Comparison of ENCODE assay signal across 8 cellular contexts in genomic region chrX:71181558-71181909, GRCh38. TPM values are rescaled to one million over a fixed set of nuclear protein-coding genes. Genes with fewer than 3 reads are reported as not detected.
DNase-seq lines count a peak whose midpoint lies in the region; ATAC-seq and TF ChIP-seq lines count a peak whose summit lies in the region.

No MANE protein-coding gene starts in this region.

- H3K9me3 Mint-ChIP-seq in CD8-positive, alpha-beta memory T cell = no peaks in the 10 kb centered on the region

- 45% methylated on average over 6 of the region's 10 CpGs; no CpG with 5 or more reads in 1 of the 2 experiments for WGBS in IMR-90 (ENCODE audit: extremely low coverage in 2 of 2, insufficient read length in 1 of 2), 2 experiments
- 12 to 60% methylated on average over 8 to 9 of the region's 10 CpGs for WGBS in esophagus squamous epithelium, 2 donors
- WGBS in prostate gland = 8% methylated on average over 10 of the region's 10 CpGs

- peaks cover 6% of the 10 kb centered on the region for H3K4me1 ChIP-seq in CD8-positive, alpha-beta memory T cell (ENCODE audit: insufficient read depth, low read length)
- peaks cover 4% of the 10 kb centered on the region; the same call in 1 of the 2 replicates for H3K4me1 ChIP-seq in IMR-90 (ENCODE audit: control insufficient read depth, insufficient read depth, low read length)
- H3K4me1 ChIP-seq in esophagus squamous epithelium = peaks cover 0 to 21% (median 4%) of the 10 kb centered on the region in 3 donors
- no peaks in the 10 kb centered on the region for H3K4me1 ChIP-seq in prostate gland (replicated peaks)

- H3K79me1 ChIP-seq in IMR-90 (ENCODE audit: low read depth in 1 of 2, low read length in 2 of 2) = no peaks in the 10 kb centered on the region

- H3K9ac ChIP-seq in IMR-90 (ENCODE audit: low read depth, low read length) = peak overlapping the region; percentile 26; the same call in 1 of the 2 replicates

- H3K56ac ChIP-seq in IMR-90 (ENCODE audit: extremely low read depth, insufficient read depth, low read length) = peak overlapping the region; percentile 22

- H4K91ac ChIP-seq in IMR-90 (ENCODE audit: insufficient read depth, low read depth, low read length) = peak overlapping the region; percentile 30

- H3K23ac ChIP-seq in IMR-90 (ENCODE audit: low read depth, low read length) = peak overlapping the region; percentile 48; the same call in 1 of the 2 replicates

- peak overlapping the region; percentile 88 for H3K27ac ChIP-seq in CD8-positive, alpha-beta memory T cell (ENCODE audit: low read depth, low read length)
- H3K27ac ChIP-seq in IMR-90 (ENCODE audit: insufficient read depth, low read length) (peak overlapping the region; percentile 36), esophagus squamous epithelium (peak overlapping the region; percentile 74 to 90 (median 85)), prostate gland (peak overlapping the region; percentile 83 to 84)

- H3K4me2 ChIP-seq in IMR-90 (ENCODE audit: low read depth, low read length) = peak overlapping the region; percentile 64

- peak overlapping the region; percentile 75 for H3K14ac ChIP-seq in IMR-90 (replicated peaks; ENCODE audit: low read depth, low read length)

- peak overlapping the region; percentile 73 to 91 for H4K8ac ChIP-seq in IMR-90 (ENCODE audit: low read depth in 2 of 2, low read length in 2 of 2)

- BruUV-seq in IMR-90 (replicated peaks; lab: Mats Ljungman, UMichigan) = no TSS peak

- in situ Hi-C loops in IMR-90 (cut with MboI; ENCODE audit: low sequenced_read_pairs) = no loop called here

- H2BK15ac ChIP-seq in IMR-90 (ENCODE audit: low read depth, low read length) = no peak overlapping the region

- H2BK120ac ChIP-seq in IMR-90 (ENCODE audit: low read depth, low read length) = peak overlapping the region; percentile 64

- intact Hi-C loops in IMR-90 (cut with micrococcal nuclease) = no loop called here
- intact Hi-C loops in esophagus squamous epithelium (cut with DNase I) = no loop called here
- intact Hi-C loops in prostate gland (cut with DNase I) = loop anchor here (5.0 to 10.0 kb wide), 2 partner anchors 63 to 84 kb away; partner anchors contain the start of gene FOXO4

- H3K4me3 Mint-ChIP-seq in CD8-positive, alpha-beta memory T cell = peak overlapping the region; percentile 94 to 98 (median 96)

- H3K4me1 Mint-ChIP-seq in CD8-positive, alpha-beta memory T cell = peaks cover 8 to 27% (median 23%) of the 10 kb centered on the region in 3 donors

- CTCF ChIA-PET in CD8-positive, alpha-beta memory T cell (lab: Charles Lee) = interaction anchor here (1.5 to 2.8 kb wide), 3 partner anchors 16 to 73 kb away, joined by 4 to 11 read pairs (median 11); partner anchors contain the start of genes IL2RG and ZMYM3
- CTCF ChIA-PET in IMR-90 (lab: Yijun Ruan, JAX) = interaction anchor here (0.6 kb wide), 2 partner anchors 692 to 751 kb away, joined by 3 to 4 read pairs; no protein-coding TSS in a partner anchor

- no peak overlapping the region; the same call in 1 of the 2 replicates for H3K18ac ChIP-seq in IMR-90 (ENCODE audit: low read depth, low read length)

- POLR2A ChIA-PET in CD8-positive, alpha-beta memory T cell (lab: Charles Lee) = interaction anchor here (0.7 to 2.2 kb wide), 8 partner anchors 15 to 185 kb away, joined by 3 to 24 read pairs (median 8); partner anchors contain the start of genes IL2RG, MED12, NONO and TAF1
- POLR2A ChIA-PET in IMR-90 (lab: Charles Lee; ENCODE audit: unreplicated experiment) = no interaction called here

- H3K36me3 Mint-ChIP-seq in CD8-positive, alpha-beta memory T cell = peaks cover 0 to 30% (median 0%) of the 10 kb centered on the region in 3 donors

- H3K27me3 Mint-ChIP-seq in CD8-positive, alpha-beta memory T cell = peaks cover 0 to 7% of the 10 kb centered on the region in 2 donors

- H4K20me1 ChIP-seq in IMR-90 (ENCODE audit: insufficient read depth, low read length) = no peaks in the 10 kb centered on the region; the same call in 1 of the 2 replicates

- TF ChIP-seq CTCF in IMR-90 (conservative IDR thresholded peaks at IDR 0.05; ENCODE audit: low read depth, low read length) (no peak), esophagus squamous epithelium (IDR thresholded peaks at IDR 0.05) (no peak), prostate gland (IDR thresholded peaks at IDR 0.05) (no peak)

- H2AK5ac ChIP-seq in IMR-90 (ENCODE audit: low read depth, low read length) = peak overlapping the region; percentile 27; the same call in 1 of the 2 replicates

- peak overlapping the region; percentile 18 for H4K5ac ChIP-seq in IMR-90 (ENCODE audit: low read depth, low read length)

- peak overlapping the region; percentile 95 for H2AK9ac ChIP-seq in IMR-90 (replicated peaks; ENCODE audit: low read depth, low read length, poor library complexity)

- no peaks in the 10 kb centered on the region for H3K36me3 ChIP-seq in CD8-positive, alpha-beta memory T cell (ENCODE audit: insufficient read depth, low read length)
- H3K36me3 ChIP-seq in IMR-90 (ENCODE audit: control insufficient read depth, insufficient read depth, low read length) (no peaks in the 10 kb centered on the region), esophagus squamous epithelium (no peaks in the 10 kb centered on the region), prostate gland (no peaks in the 10 kb centered on the region)

- H3K4me3 ChIP-seq in CD8-positive, alpha-beta memory T cell (ENCODE audit: low read length) = peak overlapping the region; percentile 80
- peak overlapping the region; percentile 41; the same call in 1 of the 2 replicates for H3K4me3 ChIP-seq in IMR-90 (ENCODE audit: insufficient read depth, low read depth, low read length)
- H3K4me3 ChIP-seq in esophagus squamous epithelium = peak overlapping the region; percentile 32 to 63 (median 47)
- peak overlapping the region; percentile 29 to 34 for H3K4me3 ChIP-seq in prostate gland

- peak overlapping the region; percentile 89 for H2AFZ ChIP-seq in IMR-90 (replicated peaks; ENCODE audit: low read length, poor library complexity)

- no peaks in the 10 kb centered on the region for H3K9me3 ChIP-seq in CD8-positive, alpha-beta memory T cell (ENCODE audit: low read length)
- H3K9me3 ChIP-seq in IMR-90 (ENCODE audit: control insufficient read depth, insufficient read depth, low read length) (no peaks in the 10 kb centered on the region), esophagus squamous epithelium (no peaks in the 10 kb centered on the region), prostate gland (no peaks in the 10 kb centered on the region)

- dilution Hi-C loops in IMR-90 (cut with HindIII; ENCODE audit: low sequenced_read_pairs, unreplicated experiment) = no loop called here

- TF ChIP-seq POLR2A in IMR-90 (IDR thresholded peaks at IDR 0.05; ENCODE audit: low read depth, low read length) (no peak), esophagus squamous epithelium (IDR thresholded peaks at IDR 0.05) (no peak), prostate gland (IDR thresholded peaks at IDR 0.05) (no peak)

- H3K27me3 ChIP-seq in CD8-positive, alpha-beta memory T cell (ENCODE audit: insufficient read depth, low read length, poor library complexity, severe bottlenecking) = no peaks in the 10 kb centered on the region
- peaks cover 2% of the 10 kb centered on the region; the same call in 1 of the 2 replicates for H3K27me3 ChIP-seq in IMR-90 (ENCODE audit: control insufficient read depth, insufficient read depth, low read length)
- no peaks in the 10 kb centered on the region for H3K27me3 ChIP-seq in esophagus squamous epithelium
- H3K27me3 ChIP-seq in prostate gland (replicated peaks; ENCODE audit: insufficient read depth) = no peaks in the 10 kb centered on the region

- peak overlapping the region; percentile 64 for H2BK5ac ChIP-seq in IMR-90 (ENCODE audit: low read depth, low read length, poor library complexity, severe bottlenecking)

- no peak overlapping the region for H2BK20ac ChIP-seq in IMR-90 (ENCODE audit: low read depth, low read length)

- DNase-seq in CD8-positive, alpha-beta memory T cell = peak in 3 of 5 donors; percentile 27 to 60 (median 55)
- no peak for DNase-seq in IMR-90
- peak; percentile 33 for DNase-seq in activated T-cell treated with anti-CD3 and anti-CD28 coated beads for 24 hours (ENCODE audit: low read depth)
- DNase-seq in esophagus squamous epithelium (lab: John Stamatoyannopoulos, UW) = no peak
- no peak for DNase-seq in prostate gland (ENCODE audit: low spot score)
- no peak for DNase-seq in D341Med (ENCODE audit: low spot score)
- no peak for DNase-seq in kidney tubule cell (ENCODE audit: low spot score)

- no peaks in the 10 kb centered on the region; the same call in 1 of the 2 replicates for H3K9me1 ChIP-seq in IMR-90 (ENCODE audit: insufficient read depth, low read length)

- peak overlapping the region; percentile 76 for H3K4ac ChIP-seq in IMR-90 (ENCODE audit: low read depth, low read length)

- TF ChIP-seq RAD21 in IMR-90 (IDR thresholded peaks at IDR 0.05; ENCODE audit: low read length) = no peak

- peak overlapping the region; percentile 95 to 100 (median 99) for H3K27ac Mint-ChIP-seq in CD8-positive, alpha-beta memory T cell

- ATAC-seq in GM21423 (IDR thresholded peaks at IDR 0.05; ENCODE audit: unreplicated experiment) = peak; percentile 30
- peak; percentile 4; the same call in 1 of the 2 replicates for ATAC-seq in IMR-90 (ENCODE audit: low read depth)

TF ChIP-seq in IMR-90, 13 proteins besides CTCF, POLR2A, EP300 and RAD21 (continues in another document):
- TF ChIP-seq FOS (IDR thresholded peaks at IDR 0.05; ENCODE audit: low read depth, low read length) (no peak), RCOR1 (IDR thresholded peaks at IDR 0.05; ENCODE audit: insufficient replicate concordance, low read length) (no peak), NFE2L2 (IDR thresholded peaks at IDR 0.05; ENCODE audit: low read depth, low read length) (no peak), BHLHE40 (IDR thresholded peaks at IDR 0.05; ENCODE audit: low read depth, low read length) (no peak; the same call in 1 of the 2 replicates)

RNA-seq across cellular contexts. Expression of gene NLGN3, which starts 36.9 kb away (rescaled TPM):
- under 1 TPM; 0.46 to 0.69 TPM for total RNA-seq in CD8-positive, alpha-beta memory T cell
- polyA plus RNA-seq in CD8-positive, alpha-beta memory T cell = 0.16 TPM
- total RNA-seq in IMR-90 (2012; rRNA removed) = 0.18 and 0.28 TPM in 2 replicates
- 0.36 and 0.39 TPM in 2 replicates for polyA plus RNA-seq in IMR-90 (2012; rRNA removed)
- 0.28 and 0.37 TPM in 2 replicates for polyA plus RNA-seq in IMR-90 (2012; cell fraction: cytosol; rRNA removed)
- polyA plus RNA-seq in IMR-90 (2012; cell fraction: nucleus; rRNA removed; ENCODE audit: low replicate concordance) = 1.9 TPM in 2 replicates
- under 1 TPM in 3 of 4 donors, not detected in 1; 0.21 to 0.38 (median 0.23) TPM for total RNA-seq in esophagus squamous epithelium
- total RNA-seq in prostate gland = 1 to 10 TPM; 1.4 to 9.4 TPM

RNA-seq across cellular contexts. Expression of gene GJB1, which starts 41.5 kb away (rescaled TPM):
- not detected for total RNA-seq in CD8-positive, alpha-beta memory T cell
- not detected for polyA plus RNA-seq in CD8-positive, alpha-beta memory T cell
- not detected in 2 replicates for total RNA-seq in IMR-90 (2012; rRNA removed)
- polyA plus RNA-seq in IMR-90 (2012; rRNA removed) = not detected in 2 replicates
- not detected in 2 replicates for polyA plus RNA-seq in IMR-90 (2012; cell fraction: cytosol; rRNA removed)
- polyA plus RNA-seq in IMR-90 (2012; cell fraction: nucleus; rRNA removed; ENCODE audit: low replicate concordance) = not detected in 2 replicates
- total RNA-seq in esophagus squamous epithelium = under 1 TPM in 2 of 4 donors, not detected in 2; 0.19 to 0.32 TPM
- total RNA-seq in prostate gland = 10 to 100 TPM; 28.3 to 57.6 TPM

Comparison
In these comparisons a context has a peak if more than half of its experiments do, and no peak if none do; other contexts are left out.
1. DNase-seq: peak in CD8-positive, alpha-beta memory T cell (3 of 5) and activated T-cell treated with anti-CD3 and anti-CD28 coated beads for 24 hours (single experiment); none in IMR-90 (single experiment), esophagus squamous epithelium (single experiment), prostate gland (single experiment), D341Med (single experiment) and kidney tubule cell (single experiment).
2. H3K27ac ChIP-seq: peak in every context shown above with its lines; median percentile 88 in CD8-positive, alpha-beta memory T cell; 85 in esophagus squamous epithelium; 84 in prostate gland; 36 in IMR-90.
3. RNA of gene GJB1, which starts 41.5 kb away (total RNA-seq): 28.3 to 57.6 TPM in prostate gland; 0.19 to 0.32 TPM in esophagus squamous epithelium, not detected in CD8-positive, alpha-beta memory T cell and not detected in IMR-90; every median in the first group is over 10 times any median in the second.
4. Peak in every context shown above with its lines, with median percentiles within 50 percentile points of each other: H3K4me3 ChIP-seq.